17 cellular contexts compared by ENCODE assay signal in genomic region chr6:135117413-135117968, GRCh38.
A peak's percentile ranks its signal among the peaks of the same experiment; 100 is the strongest.
DNase-seq lines count a peak whose midpoint lies in the region; ATAC-seq lines count a peak whose summit lies in the region.
"Had no signal": no experiment of that assay in that cellular context is flagged by ENCODE, and none has a peak within 500 bp of the region (broad histone marks: within the 10 kb centered on the region; RNA-seq: fewer than 3 reads in every experiment).

No MANE protein-coding gene starts in this region.

- intact Hi-C loops in activated T-helper 1 cell treated with anti-CD3 and anti-CD28 coated beads, Interleukin-12 subunit alpha, Interleukin-12 subunit beta, Interleukin-2, Interleukin-4 antibody, amounts not matched to agents 30 ng/mL and 10 ng/mL and 1 ng/mL, durations not matched to agents 14 hours and 24 hours and 36 hours (cut with micrococcal nuclease): loop anchor here (5.0 to 10.0 kb wide), 3 partner anchors 380 to 943 kb away; partner anchors contain the start of gene AHI1

- peak overlapping the region; percentile 36 for H3K27ac ChIP-seq in thymus (ENCODE audit: low read depth)
- H3K27ac ChIP-seq: parathyroid adenoma, Peyer's patch had no signal

- 71% methylated on average over 3 of the region's 3 CpGs for WGBS in thymus

- H3K27me3 Mint-ChIP-seq in activated T-helper 1 cell treated with anti-CD3 and anti-CD28 coated beads, Interleukin-12 subunit alpha, Interleukin-12 subunit beta, Interleukin-2, Interleukin-4 antibody, amounts not matched to agents 30 ng/mL and 10 ng/mL and 1 ng/mL, durations not matched to agents 14 hours and 24 hours and 36 hours (ENCODE audit: insufficient read depth): no peaks in the 10 kb centered on the region

- H3K4me1 ChIP-seq in thymus (ENCODE audit: control insufficient read depth, insufficient read depth, low read length): peaks cover 21% of the 10 kb centered on the region
- H3K4me1 ChIP-seq: parathyroid adenoma, Peyer's patch had no signal

- peak overlapping the region; percentile 64 for H3K4me3 Mint-ChIP-seq in activated T-helper 1 cell treated with anti-CD3 and anti-CD28 coated beads, Interleukin-12 subunit alpha, Interleukin-12 subunit beta, Interleukin-2, Interleukin-4 antibody, amounts not matched to agents 30 ng/mL and 10 ng/mL and 1 ng/mL, durations not matched to agents 14 hours and 24 hours and 36 hours

- no peaks in the 10 kb centered on the region for H3K9me3 ChIP-seq in thymus (ENCODE audit: control insufficient read depth)
- H3K9me3 ChIP-seq: Peyer's patch had no signal

- H3K27ac Mint-ChIP-seq in activated T-helper 1 cell treated with anti-CD3 and anti-CD28 coated beads, Interleukin-12 subunit alpha, Interleukin-12 subunit beta, Interleukin-2, Interleukin-4 antibody, amounts not matched to agents 30 ng/mL and 10 ng/mL and 1 ng/mL, durations not matched to agents 14 hours and 24 hours and 36 hours: peak overlapping the region; percentile 97

- no peak overlapping the region for H3K4me3 ChIP-seq in thymus (ENCODE audit: low read length)
- H3K4me3 ChIP-seq: Peyer's patch had no signal

- H3K27me3 ChIP-seq in thymus (ENCODE audit: control insufficient read depth, insufficient read depth): no peaks in the 10 kb centered on the region
- H3K27me3 ChIP-seq: Peyer's patch had no signal

- peaks cover 7% of the 10 kb centered on the region for H3K9me3 Mint-ChIP-seq in activated T-helper 1 cell treated with anti-CD3 and anti-CD28 coated beads, Interleukin-12 subunit alpha, Interleukin-12 subunit beta, Interleukin-2, Interleukin-4 antibody, amounts not matched to agents 30 ng/mL and 10 ng/mL and 1 ng/mL, durations not matched to agents 14 hours and 24 hours and 36 hours

- H3K36me3 Mint-ChIP-seq in activated T-helper 1 cell treated with anti-CD3 and anti-CD28 coated beads, Interleukin-12 subunit alpha, Interleukin-12 subunit beta, Interleukin-2, Interleukin-4 antibody, amounts not matched to agents 30 ng/mL and 10 ng/mL and 1 ng/mL, durations not matched to agents 14 hours and 24 hours and 36 hours (ENCODE audit: low read depth): peaks cover 7% of the 10 kb centered on the region

- no peaks in the 10 kb centered on the region for H3K36me3 ChIP-seq in thymus (ENCODE audit: control insufficient read depth, insufficient read depth)
- H3K36me3 ChIP-seq: Peyer's patch had no signal

- ATAC-seq in HG02852 (IDR thresholded peaks at IDR 0.05; ENCODE audit: unreplicated experiment) (peak; percentile 38), GM18511 (IDR thresholded peaks at IDR 0.05; ENCODE audit: unreplicated experiment) (no peak)

- DNase-seq in stimulated activated CD4-positive, alpha-beta T cell treated with anti-CD3 and anti-CD28 coated beads, Interleukin-15, amount 100 ng/mL, for 24 hours: peak; percentile 37
- DNase-seq in stimulated activated CD4-positive, alpha-beta T cell treated with anti-CD3 and anti-CD28 coated beads, Interleukin-12 subunit alpha, Interleukin-12 subunit beta, amount 100 ng/mL, for 4 hours: no peak
- DNase-seq in activated T-helper 1 cell treated with anti-CD3 and anti-CD28 coated beads, Interleukin-12 subunit alpha, Interleukin-12 subunit beta, Interleukin-2, Interleukin-4 antibody, amounts not matched to agents 30 ng/mL and 10 ng/mL and 1 ng/mL, durations not matched to agents 14 hours and 24 hours and 36 hours (ENCODE audit: low spot score): peak; percentile 47
- no peak for DNase-seq in NCI-H748 (lab: John Stamatoyannopoulos, UW; ENCODE audit: unreplicated experiment)
- no peak for DNase-seq in hippocampal formation (lab: John Stamatoyannopoulos, UW)
- DNase-seq: head of caudate nucleus, Kasumi-1, kidney glomerular epithelial cell, NCI-H1694, NCI-H510A treated with DMSO at 0.1 percent for 48 hours, Peyer's patch, SW 1271, trophoblast cell had no signal

- H3K4me1 Mint-ChIP-seq in activated T-helper 1 cell treated with anti-CD3 and anti-CD28 coated beads, Interleukin-12 subunit alpha, Interleukin-12 subunit beta, Interleukin-2, Interleukin-4 antibody, amounts not matched to agents 30 ng/mL and 10 ng/mL and 1 ng/mL, durations not matched to agents 14 hours and 24 hours and 36 hours (ENCODE audit: low read depth): peaks cover 85% of the 10 kb centered on the region

Comparison
In these comparisons a context has a peak if more than half of its experiments do, and no peak if none do; other contexts are left out.
1. DNase-seq: peak in stimulated activated CD4-positive, alpha-beta T cell treated with anti-CD3 and anti-CD28 coated beads, Interleukin-15, amount 100 ng/mL, for 24 hours (single experiment) and activated T-helper 1 cell treated with anti-CD3 and anti-CD28 coated beads, Interleukin-12 subunit alpha, Interleukin-12 subunit beta, Interleukin-2, Interleukin-4 antibody, amounts not matched to agents 30 ng/mL and 10 ng/mL and 1 ng/mL, durations not matched to agents 14 hours and 24 hours and 36 hours (single experiment); none in stimulated activated CD4-positive, alpha-beta T cell treated with anti-CD3 and anti-CD28 coated beads, Interleukin-12 subunit alpha, Interleukin-12 subunit beta, amount 100 ng/mL, for 4 hours (single experiment), NCI-H748 (single experiment) and hippocampal formation (0 of 2).